25 cellular contexts compared by ENCODE assay signal in the genomic region with DNA sequence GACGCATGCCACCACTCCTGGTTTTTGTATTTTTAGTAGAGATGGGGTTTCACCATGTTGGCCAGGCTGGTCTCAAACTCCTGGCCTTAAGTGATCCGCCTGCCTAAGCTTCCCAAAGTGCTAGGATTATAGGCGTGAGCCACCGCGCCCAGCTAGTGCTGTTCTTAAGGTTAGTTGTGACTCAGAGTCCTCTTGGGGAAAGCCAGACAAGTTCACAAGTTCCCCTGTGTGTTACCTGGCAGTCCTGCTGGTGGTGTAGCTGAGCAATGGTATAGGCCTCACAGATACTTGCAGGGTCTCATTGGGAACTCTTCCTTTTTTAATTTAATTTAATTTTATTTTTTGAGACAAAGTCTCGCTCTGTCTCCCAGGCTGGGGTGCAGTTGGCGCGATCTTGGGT. TPM values are rescaled to one million over a fixed set of nuclear protein-coding genes. Genes with fewer than 3 reads are reported as not detected.
DNase-seq lines count a peak whose midpoint lies in the region; ATAC-seq, FAIRE-seq and TF ChIP-seq lines count a peak whose summit lies in the region.
"Had no signal": no experiment of that assay in that cellular context is flagged by ENCODE, and none has a peak within 500 bp of the region (broad histone marks: within the 10 kb centered on the region; RNA-seq: fewer than 3 reads in every experiment).

No MANE protein-coding gene starts in this region.

- H3K4me3 Mint-ChIP-seq in endodermal cell (no peak overlapping the region), osteocyte (ENCODE audit: unreplicated experiment) (no peak overlapping the region)
- H3K4me3 Mint-ChIP-seq: CD4-positive, CD25-positive, alpha-beta regulatory T cell; GM23338; T-helper 1 cell treated with Interleukin-12 subunit alpha and Interleukin-12 subunit beta and Interleukin-4 antibody, amounts not matched to agents 30 μg/mL and 1 μg/mL, for 36 hours had no signal

- no peaks in the 10 kb centered on the region for H3K36me3 ChIP-seq in GM06990 (ENCODE audit: control insufficient read depth, insufficient read depth, low read length)
- peaks cover 39% of the 10 kb centered on the region for H3K36me3 ChIP-seq in endodermal cell (ENCODE audit: control insufficient read depth, insufficient read depth, low read length)
- H3K36me3 ChIP-seq in small intestine (ENCODE audit: control insufficient read depth in 2 of 2, insufficient read depth in 2 of 2, low read length in 2 of 2), result peaks cover 4 to 5% of the 10 kb centered on the region in 2 donors

- H3K27me3 Mint-ChIP-seq in endodermal cell (ENCODE audit: insufficient read depth) (no peaks in the 10 kb centered on the region), osteocyte (ENCODE audit: unreplicated experiment) (no peaks in the 10 kb centered on the region)
- H3K27me3 Mint-ChIP-seq: CD4-positive, CD25-positive, alpha-beta regulatory T cell had no signal

- H3K36me3 Mint-ChIP-seq in endodermal cell (ENCODE audit: low read depth) (peaks cover 44% of the 10 kb centered on the region), osteocyte (ENCODE audit: unreplicated experiment) (peaks cover 25% of the 10 kb centered on the region)

- in situ Hi-C loops in GM13976 (cut with MboI; ENCODE audit: low sequenced_read_pairs, unreplicated experiment), result no loop called here

- TF ChIP-seq CTCF in GM06990 (IDR thresholded peaks at IDR 0.05; ENCODE audit: insufficient read depth, low read length, poor library complexity, severe bottlenecking) (no peak), GM13976 (IDR thresholded peaks at IDR 0.05; ENCODE audit: borderline replicate concordance, control extremely low read depth, extremely low read depth, insufficient read depth, missing control alignments) (peak; percentile 7), endodermal cell (conservative IDR thresholded peaks at IDR 0.05) (peak; percentile 19), osteocyte (IDR thresholded peaks at IDR 0.05) (no peak)

- H3K9me3 Mint-ChIP-seq in endodermal cell (no peaks in the 10 kb centered on the region), osteocyte (ENCODE audit: unreplicated experiment) (no peaks in the 10 kb centered on the region)
- H3K9me3 Mint-ChIP-seq: CD4-positive, CD25-positive, alpha-beta regulatory T cell; GM23338; T-helper 1 cell treated with Interleukin-12 subunit alpha and Interleukin-12 subunit beta and Interleukin-4 antibody, amounts not matched to agents 30 μg/mL and 1 μg/mL, for 36 hours had no signal

- H3K9me3 ChIP-seq in endodermal cell (ENCODE audit: control insufficient read depth, low read length) (no peaks in the 10 kb centered on the region), small intestine (ENCODE audit: control insufficient read depth, low read depth) (no peaks in the 10 kb centered on the region)
- H3K9me3 ChIP-seq: BE2C had no signal

- no peak overlapping the region for H3K9ac ChIP-seq in endodermal cell (ENCODE audit: extremely low read depth, low read length, poor library complexity, severe bottlenecking)

- no peak for ATAC-seq in GM18873 (IDR thresholded peaks at IDR 0.05; ENCODE audit: low FRiP score, unreplicated experiment)
- ATAC-seq: GM23338 had no signal

- H3K4me1 ChIP-seq in endodermal cell (ENCODE audit: control insufficient read depth, insufficient read depth, low read length), result no peaks in the 10 kb centered on the region
- H3K4me1 ChIP-seq in small intestine (ENCODE audit: control insufficient read depth in 2 of 2, insufficient read depth in 1 of 2, low read depth in 1 of 2, low read length in 1 of 2), result no peaks in the 10 kb centered on the region

- H3K4me3 ChIP-seq in GM06990 (replicated peaks; ENCODE audit: low read depth, low read length) (no peak overlapping the region), endodermal cell (ENCODE audit: low read length) (no peak overlapping the region), small intestine (ENCODE audit: low read depth in 1 of 2, low read length in 2 of 2) (no peak overlapping the region)
- H3K4me3 ChIP-seq: GM23338 had no signal

- peaks cover 14% of the 10 kb centered on the region for H3K4me1 Mint-ChIP-seq in endodermal cell
- no peaks in the 10 kb centered on the region for H3K4me1 Mint-ChIP-seq in osteocyte (ENCODE audit: unreplicated experiment)
- H3K4me1 Mint-ChIP-seq: GM23338 had no signal

- DNase-seq in GM06990 (ENCODE audit: extremely low read depth, insufficient read length) (peak; percentile 42), GM13976 (ENCODE audit: low spot score) (no peak), endodermal cell (no peak), small intestine (peak; percentile 36), SHP77 treated with DMSO at 0.1 percent for 48 hours (lab: John Stamatoyannopoulos, UW) (no peak), osteocyte (ENCODE audit: extremely low spot score, unreplicated experiment) (no peak)
- DNase-seq: BE2C; CD4-positive, CD25-positive, alpha-beta regulatory T cell; COR-L47; DMS 273 treated with DMSO at 0.1 percent for 48 hours; DMS79 treated with DMSO at 0.1 percent for 48 hours; HCEC 1CT; IMR-90; NCI-H1417 treated with DMSO at 0.1 percent for 48 hours; NCI-H187; NCI-H446 treated with DMSO at 0.1 percent for 48 hours; NCI-H526 treated with DMSO at 0.1 percent for 48 hours; OCI-M1; Right ventricle myocardium superior had no signal

- no peak overlapping the region for H3K27ac ChIP-seq in endodermal cell (ENCODE audit: low read depth, low read length)
- no peak overlapping the region for H3K27ac ChIP-seq in small intestine (ENCODE audit: low read depth in 1 of 2, low read length in 1 of 2)

- H3K27ac Mint-ChIP-seq in endodermal cell (no peak overlapping the region), osteocyte (ENCODE audit: unreplicated experiment) (no peak overlapping the region)
- H3K27ac Mint-ChIP-seq: CD4-positive, CD25-positive, alpha-beta regulatory T cell; GM23338; T-helper 1 cell treated with Interleukin-12 subunit alpha and Interleukin-12 subunit beta and Interleukin-4 antibody, amounts not matched to agents 30 μg/mL and 1 μg/mL, for 36 hours had no signal

- FAIRE-seq in small intestine (lab: Jason Lieb, UNC), result no peak

- H3K27me3 ChIP-seq in GM06990 (replicated peaks; ENCODE audit: control insufficient read depth, insufficient read depth, low read length) (no peaks in the 10 kb centered on the region), endodermal cell (ENCODE audit: control insufficient read depth, insufficient read depth, low read length, poor library complexity, severe bottlenecking) (no peaks in the 10 kb centered on the region), small intestine (ENCODE audit: control insufficient read depth in 2 of 2, insufficient read depth in 2 of 2, low read length in 2 of 2) (no peaks in the 10 kb centered on the region)
- H3K27me3 ChIP-seq: BE2C had no signal

- 89 to 97% methylated on average over 7 to 8 of the region's 8 CpGs for WGBS in endodermal cell (ENCODE audit: insufficient coverage in 1 of 2, insufficient read length in 1 of 2), 2 experiments
- WGBS in small intestine, 3 donors, result 91 to 96% (median 93%) methylated on average over 8 of the region's 8 CpGs

RNA-seq across cellular contexts. Expression of gene CFAP126, which starts 10.6 kb away (rescaled TPM):
- total RNA-seq in endodermal cell, result 1 to 10 TPM in 1 of 2 donors, under 1 TPM in 1; 0.86 to 1.2 TPM
- 0.32 TPM for polyA plus RNA-seq in endodermal cell (2013, experiment 1 of 2)
- polyA plus RNA-seq in endodermal cell (2013, experiment 2 of 2), result not detected
- polyA plus RNA-seq in small intestine, result not detected
- total RNA-seq in osteocyte, result not detected in 2 replicates
- total RNA-seq: A673; CD4-positive, CD25-positive, alpha-beta regulatory T cell; GM23338; IMR-90; M059J; Right ventricle myocardium superior; RPMI7951 had no signal
- polyA plus RNA-seq: CD4-positive, CD25-positive, alpha-beta regulatory T cell; GM23338; IMR-90 had no signal

RNA-seq across cellular contexts. Expression of gene SDHC, which starts 42.9 kb away (rescaled TPM):
- total RNA-seq in endodermal cell, result 100 to 1,000 TPM; 270 to 296 TPM
- polyA plus RNA-seq in endodermal cell (2013, experiment 1 of 2), result 206 TPM
- 181 TPM for polyA plus RNA-seq in endodermal cell (2013, experiment 2 of 2)
- polyA plus RNA-seq in small intestine, result 100 to 1,000 TPM; 175 to 262 (median 219) TPM
- total RNA-seq in osteocyte, result 148 and 164 TPM in 2 replicates

RNA-seq across cellular contexts. Expression of gene MPZ, which starts 47.3 kb away (rescaled TPM):
- total RNA-seq in endodermal cell (1 to 10 TPM; 1.7 to 3.3 TPM), osteocyte (0.44 and 0.81 TPM in 2 replicates)
- polyA plus RNA-seq in endodermal cell (2013, experiment 1 of 2), result 20.3 TPM
- 18.3 TPM for polyA plus RNA-seq in endodermal cell (2013, experiment 2 of 2)
- 1 to 10 TPM in 1 of 3 donors, under 1 TPM in 2; 0.27 to 3.5 (median 0.67) TPM for polyA plus RNA-seq in small intestine
- polyA plus RNA-seq: CD4-positive, CD25-positive, alpha-beta regulatory T cell had no signal

Comparison
In these comparisons a context has a peak if more than half of its experiments do, and no peak if none do; other contexts are left out.
1. DNase-seq: peak in GM06990 (single experiment) and small intestine (single experiment); none in GM13976 (single experiment), endodermal cell (single experiment), SHP77 treated with DMSO at 0.1 percent for 48 hours (single experiment) and osteocyte (single experiment).
2. CTCF ChIP-seq: peak in GM13976 (single experiment) and endodermal cell (single experiment); none in GM06990 (single experiment) and osteocyte (single experiment).